In genomic region chr15:38460543-38460942, GRCh38 we compare ENCODE assay signal across 18 cellular contexts. TPM values are rescaled to one million over a fixed set of nuclear protein-coding genes. Genes with fewer than 3 reads are reported as not detected.
DNase-seq lines count a peak whose midpoint lies in the region; ATAC-seq and TF ChIP-seq lines count a peak whose summit lies in the region.
"Had no signal": no experiment of that assay in that cellular context is flagged by ENCODE, and none has a peak within 500 bp of the region (broad histone marks: within the 10 kb centered on the region; RNA-seq: fewer than 3 reads in every experiment).

No MANE protein-coding gene starts in this region.

- peak overlapping the region; percentile 21 for H3K27ac Mint-ChIP-seq in activated naive CD4-positive, alpha-beta T cell treated with anti-CD3 and anti-CD28 coated beads, Interleukin-2, amount 50 U/mL, for 24 hours
- no peak overlapping the region for H3K27ac Mint-ChIP-seq in activated naive CD4-positive, alpha-beta T cell treated with anti-CD3 and anti-CD28 coated beads, Interleukin-2, amount 10 ng/mL, durations not matched to agents 7 days and 5 days
- H3K27ac Mint-ChIP-seq in activated T-helper 17 cell treated with anti-CD3 and anti-CD28 coated beads, Interleukin-2, amount 50 U/mL, for 72 hours: peak overlapping the region; percentile 24
- H3K27ac Mint-ChIP-seq in stimulated activated memory B cell treated with anti-CD40 and anti-IgM and Interleukin-4, amounts not matched to agents 10 μg/mL and 1 μg/mL and 100 μg/mL, for 72 hours: peak overlapping the region; percentile 21
- H3K27ac Mint-ChIP-seq: CD4-positive, alpha-beta T cell had no signal

- no peak for DNase-seq in activated naive CD4-positive, alpha-beta T cell treated with anti-CD3 and anti-CD28 coated beads, Interleukin-2, amount 10 ng/mL, durations not matched to agents 7 days and 5 days
- DNase-seq in breast epithelium (ENCODE audit: low spot score in 2 of 2) (no peak), Ammon's horn (ENCODE audit: low spot score) (no peak), esophagus squamous epithelium (lab: John Stamatoyannopoulos, UW) (no peak)
- DNase-seq: Calu3; CD4-positive, alpha-beta T cell; NCI-H187; NCI-H446; NK-92 treated with Interleukin-12 subunit alpha and Interleukin-12 subunit beta, amount 100 ng/mL, for 24 hours; RPMI8226; SIG-M5 had no signal

- H3K4me3 ChIP-seq in breast epithelium: no peak overlapping the region
- H3K4me3 ChIP-seq in esophagus squamous epithelium: no peak overlapping the region
- H3K4me3 ChIP-seq: A549, HAP-1 had no signal

- H3K27me3 ChIP-seq in breast epithelium: no peaks in the 10 kb centered on the region
- H3K27me3 ChIP-seq in esophagus squamous epithelium: no peaks in the 10 kb centered on the region

- no peaks in the 10 kb centered on the region for H3K36me3 ChIP-seq in breast epithelium
- H3K36me3 ChIP-seq in esophagus squamous epithelium: peaks cover 0 to 11% (median 0%) of the 10 kb centered on the region in 3 donors
- H3K36me3 ChIP-seq: HAP-1 had no signal

- H3K27me3 Mint-ChIP-seq in activated naive CD4-positive, alpha-beta T cell treated with anti-CD3 and anti-CD28 coated beads, Interleukin-2, amount 50 U/mL, for 24 hours: no peaks in the 10 kb centered on the region
- no peaks in the 10 kb centered on the region for H3K27me3 Mint-ChIP-seq in activated naive CD4-positive, alpha-beta T cell treated with anti-CD3 and anti-CD28 coated beads, Interleukin-2, amount 10 ng/mL, durations not matched to agents 7 days and 5 days
- H3K27me3 Mint-ChIP-seq in activated T-helper 17 cell treated with anti-CD3 and anti-CD28 coated beads, Interleukin-2, amount 50 U/mL, for 72 hours: no peaks in the 10 kb centered on the region
- H3K27me3 Mint-ChIP-seq in stimulated activated memory B cell treated with anti-CD40 and anti-IgM and Interleukin-4, amounts not matched to agents 10 μg/mL and 1 μg/mL and 100 μg/mL, for 72 hours: no peaks in the 10 kb centered on the region
- H3K27me3 Mint-ChIP-seq: CD4-positive, alpha-beta T cell had no signal

- intact Hi-C loops in breast epithelium (cut with DNase I; ENCODE audit: low total_unique reads): no loop called here
- intact Hi-C loops in esophagus squamous epithelium (cut with DNase I): no loop called here

- peak; percentile 16 for ATAC-seq in GM21786 (IDR thresholded peaks at IDR 0.05; ENCODE audit: unreplicated experiment)
- ATAC-seq in activated T-helper 17 cell treated with anti-CD3 and anti-CD28 coated beads, Interleukin-2, amount 50 U/mL, for 72 hours (replicated peaks): no peak
- ATAC-seq in stimulated activated memory B cell treated with anti-CD40 and anti-IgM and Interleukin-4, amounts not matched to agents 10 μg/mL and 1 μg/mL and 100 μg/mL, for 72 hours: no peak
- ATAC-seq: A549 had no signal

- H3K27ac ChIP-seq in breast epithelium: no peak overlapping the region
- no peak overlapping the region for H3K27ac ChIP-seq in esophagus squamous epithelium
- H3K27ac ChIP-seq: A549, HL-60 had no signal

- peaks cover 64% of the 10 kb centered on the region for H3K4me1 Mint-ChIP-seq in activated naive CD4-positive, alpha-beta T cell treated with anti-CD3 and anti-CD28 coated beads, Interleukin-2, amount 50 U/mL, for 24 hours
- peaks cover 41% of the 10 kb centered on the region for H3K4me1 Mint-ChIP-seq in activated naive CD4-positive, alpha-beta T cell treated with anti-CD3 and anti-CD28 coated beads, Interleukin-2, amount 10 ng/mL, durations not matched to agents 7 days and 5 days
- H3K4me1 Mint-ChIP-seq in activated T-helper 17 cell treated with anti-CD3 and anti-CD28 coated beads, Interleukin-2, amount 50 U/mL, for 72 hours: peaks cover 37% of the 10 kb centered on the region
- H3K4me1 Mint-ChIP-seq in stimulated activated memory B cell treated with anti-CD40 and anti-IgM and Interleukin-4, amounts not matched to agents 10 μg/mL and 1 μg/mL and 100 μg/mL, for 72 hours: peaks cover 53% of the 10 kb centered on the region

- WGBS in esophagus squamous epithelium, 2 donors: 81% methylated on average over 3 of the region's 3 CpGs

- H3K9me3 Mint-ChIP-seq in activated naive CD4-positive, alpha-beta T cell treated with anti-CD3 and anti-CD28 coated beads, Interleukin-2, amount 50 U/mL, for 24 hours: no peaks in the 10 kb centered on the region
- H3K9me3 Mint-ChIP-seq in activated naive CD4-positive, alpha-beta T cell treated with anti-CD3 and anti-CD28 coated beads, Interleukin-2, amount 10 ng/mL, durations not matched to agents 7 days and 5 days: no peaks in the 10 kb centered on the region
- H3K9me3 Mint-ChIP-seq in activated T-helper 17 cell treated with anti-CD3 and anti-CD28 coated beads, Interleukin-2, amount 50 U/mL, for 72 hours: no peaks in the 10 kb centered on the region
- H3K9me3 Mint-ChIP-seq in stimulated activated memory B cell treated with anti-CD40 and anti-IgM and Interleukin-4, amounts not matched to agents 10 μg/mL and 1 μg/mL and 100 μg/mL, for 72 hours: no peaks in the 10 kb centered on the region
- H3K9me3 Mint-ChIP-seq: CD4-positive, alpha-beta T cell had no signal

- H3K4me1 ChIP-seq in breast epithelium (no peaks in the 10 kb centered on the region), esophagus squamous epithelium (peaks cover 0 to 9% (median 0%) of the 10 kb centered on the region in 3 donors)
- H3K4me1 ChIP-seq: A549 had no signal

- TF ChIP-seq CTCF in breast epithelium (IDR thresholded peaks at IDR 0.05): no peak
- TF ChIP-seq CTCF in esophagus squamous epithelium (IDR thresholded peaks at IDR 0.05): no peak

- TF ChIP-seq POLR2A in breast epithelium (IDR thresholded peaks at IDR 0.05) (no peak), esophagus squamous epithelium (IDR thresholded peaks at IDR 0.05) (no peak)

- no peak overlapping the region for H3K4me3 Mint-ChIP-seq in activated naive CD4-positive, alpha-beta T cell treated with anti-CD3 and anti-CD28 coated beads, Interleukin-2, amount 50 U/mL, for 24 hours
- H3K4me3 Mint-ChIP-seq in activated naive CD4-positive, alpha-beta T cell treated with anti-CD3 and anti-CD28 coated beads, Interleukin-2, amount 10 ng/mL, durations not matched to agents 7 days and 5 days: no peak overlapping the region
- no peak overlapping the region for H3K4me3 Mint-ChIP-seq in activated T-helper 17 cell treated with anti-CD3 and anti-CD28 coated beads, Interleukin-2, amount 50 U/mL, for 72 hours
- H3K4me3 Mint-ChIP-seq in stimulated activated memory B cell treated with anti-CD40 and anti-IgM and Interleukin-4, amounts not matched to agents 10 μg/mL and 1 μg/mL and 100 μg/mL, for 72 hours: no peak overlapping the region
- H3K4me3 Mint-ChIP-seq: CD4-positive, alpha-beta T cell had no signal

- H3K9me3 ChIP-seq in breast epithelium: no peaks in the 10 kb centered on the region
- no peaks in the 10 kb centered on the region for H3K9me3 ChIP-seq in esophagus squamous epithelium
- H3K9me3 ChIP-seq: A549, HAP-1 had no signal

- peaks cover 7% of the 10 kb centered on the region for H3K36me3 Mint-ChIP-seq in activated naive CD4-positive, alpha-beta T cell treated with anti-CD3 and anti-CD28 coated beads, Interleukin-2, amount 50 U/mL, for 24 hours
- H3K36me3 Mint-ChIP-seq in activated naive CD4-positive, alpha-beta T cell treated with anti-CD3 and anti-CD28 coated beads, Interleukin-2, amount 10 ng/mL, durations not matched to agents 7 days and 5 days: peaks cover 16% of the 10 kb centered on the region
- H3K36me3 Mint-ChIP-seq in activated T-helper 17 cell treated with anti-CD3 and anti-CD28 coated beads, Interleukin-2, amount 50 U/mL, for 72 hours (ENCODE audit: low read depth): peaks cover 32% of the 10 kb centered on the region
- H3K36me3 Mint-ChIP-seq in stimulated activated memory B cell treated with anti-CD40 and anti-IgM and Interleukin-4, amounts not matched to agents 10 μg/mL and 1 μg/mL and 100 μg/mL, for 72 hours: peaks cover 12% of the 10 kb centered on the region

- CTCF ChIA-PET in activated naive CD4-positive, alpha-beta T cell treated with anti-CD3 and anti-CD28 coated beads, Interleukin-2, amount 10 ng/mL, durations not matched to agents 7 days and 5 days (lab: Charles Lee): interaction anchor here (1.0 to 1.7 kb wide), 5 partner anchors 9 to 239 kb away, joined by 3 to 10 read pairs (median 3); no protein-coding TSS in a partner anchor

RNA-seq across cellular contexts. Expression of gene FAM98B, which starts 6.6 kb away (rescaled TPM):
- 10 to 100 TPM; 28.5 to 44.5 TPM for total RNA-seq in activated T-helper 17 cell treated with anti-CD3 and anti-CD28 coated beads, Interleukin-2, amount 50 U/mL, for 72 hours
- total RNA-seq in breast epithelium (10 to 100 TPM; 12.0 to 14.6 (median 13.4) TPM), esophagus squamous epithelium (10 to 100 TPM in 1 of 4 donors, 1 to 10 TPM in 3; 5.6 to 10.9 (median 7.1) TPM)
